1 cellular context compared by ENCODE assay signal in genomic region chr1:40709100-40709801, GRCh38.
TF ChIP-seq lines count a peak whose summit lies in the region.

No MANE protein-coding gene starts in this region.

TF ChIP-seq in K562, 482 proteins besides CTCF, POLR2A, EP300 and RAD21 (continued from another document and continues in another):
- TF ChIP-seq SFPQ (IDR thresholded peaks at IDR 0.05; ENCODE audit: low read depth, low read length) (no peak), GABPB2 (CRISPR knock-in tag; conservative IDR thresholded peaks at IDR 0.05) (0 out of 2 replicates have a peak, but pooled peaks have one; percentile 13), HDAC3 (IDR thresholded peaks at IDR 0.05; ENCODE audit: borderline replicate concordance, partially characterized antibody) (no peak), ARID3B (CRISPR knock-in tag; IDR thresholded peaks at IDR 0.05; ENCODE audit: borderline replicate concordance) (no peak), TAF9B (IDR thresholded peaks at IDR 0.05; ENCODE audit: partially characterized antibody) (peak; percentile 77), ZNF512 (tag; IDR thresholded peaks at IDR 0.05) (no peak), SREBF1 (IDR thresholded peaks at IDR 0.05; ENCODE audit: borderline replicate concordance, low read depth, low read length) (no peak), MECOM (CRISPR knock-in tag; IDR thresholded peaks at IDR 0.05) (no peak), ZNF212 (CRISPR knock-in tag; IDR thresholded peaks at IDR 0.05) (no peak), U2AF1 (optimal IDR thresholded peaks at IDR 0.05; ENCODE audit: low read depth, low read length) (no peak), BRF1 (IDR thresholded peaks at IDR 0.05; ENCODE audit: borderline replicate concordance, extremely low read depth, insufficient read length) (no peak), CTBP1 (IDR thresholded peaks at IDR 0.05; ENCODE audit: borderline replicate concordance) (peak; percentile 32; the same call in 1 of the 2 replicates), NCOA2 (IDR thresholded peaks at IDR 0.05; ENCODE audit: partially characterized antibody in 2 of 2) (no peak), ZBTB1 (CRISPR knock-in tag; IDR thresholded peaks at IDR 0.05; ENCODE audit: borderline replicate concordance, low read depth) (no peak), BACH1 (tag; IDR thresholded peaks at IDR 0.05) (no peak), LARP7 (IDR thresholded peaks at IDR 0.05) (0 out of 2 replicates have a peak, but pooled peaks have one; percentile 79), HDAC6 (IDR thresholded peaks at IDR 0.05; ENCODE audit: low read depth, low read length) (no peak), MYBL2 (IDR thresholded peaks at IDR 0.05; ENCODE audit: low read depth) (peak; percentile 94), MYBL2 (CRISPR knock-in tag; IDR thresholded peaks at IDR 0.05; ENCODE audit: borderline replicate concordance) (no peak), POU5F1 (IDR thresholded peaks at IDR 0.05; ENCODE audit: borderline replicate concordance, low read depth, low read length, partially characterized antibody) (no peak), SUPT5H (IDR thresholded peaks at IDR 0.05) (peak; percentile 91), SNIP1 (IDR thresholded peaks at IDR 0.05; ENCODE audit: low read depth) (no peak), ZBTB33 (CRISPR knock-in tag; IDR thresholded peaks at IDR 0.05) (no peak), ZFP36 (IDR thresholded peaks at IDR 0.05; ENCODE audit: low read depth, low read length, partially characterized antibody) (no peak), RBM34 (IDR thresholded peaks at IDR 0.05; ENCODE audit: borderline replicate concordance, insufficient read depth, low read length) (no peak), HES1 (IDR thresholded peaks at IDR 0.05; ENCODE audit: low read depth) (no peak), NR3C1 (CRISPR knock-in tag; IDR thresholded peaks at IDR 0.05) (no peak), CREB3 (tag; conservative IDR thresholded peaks at IDR 0.05; ENCODE audit: low read depth) (no peak), ZNF589 (CRISPR knock-in tag; IDR thresholded peaks at IDR 0.05; ENCODE audit: low read depth) (no peak), ZNF23 (CRISPR knock-in tag; IDR thresholded peaks at IDR 0.05) (no peak), ETV5 (CRISPR knock-in tag; IDR thresholded peaks at IDR 0.05; ENCODE audit: low read depth) (no peak), ZNF695 (CRISPR knock-in tag; IDR thresholded peaks at IDR 0.05) (no peak), RREB1 (CRISPR knock-in tag; IDR thresholded peaks at IDR 0.05) (no peak), STAT5B (CRISPR knock-in tag; IDR thresholded peaks at IDR 0.05) (no peak), ZBTB26 (CRISPR knock-in tag; IDR thresholded peaks at IDR 0.05) (0 out of 2 replicates have a peak, but pooled peaks have one; percentile 18), HNRNPK (IDR thresholded peaks at IDR 0.05; ENCODE audit: low read depth, low read length, poor library complexity, severe bottlenecking) (no peak), MBD2 (IDR thresholded peaks at IDR 0.05; ENCODE audit: borderline replicate concordance, low read depth) (peak; percentile 99), ZSCAN32 (CRISPR knock-in tag; IDR thresholded peaks at IDR 0.05) (no peak), SMAD1 (IDR thresholded peaks at IDR 0.05; ENCODE audit: low read depth, low read length, partially characterized antibody) (peak; percentile 86), ZNF280B (CRISPR knock-in tag; IDR thresholded peaks at IDR 0.05) (no peak), FOXP4 (CRISPR knock-in tag; IDR thresholded peaks at IDR 0.05; ENCODE audit: borderline replicate concordance) (no peak)
